In genomic region chr16:4231367-4231766, GRCh38 we compare ENCODE assay signal across 26 cellular contexts. TPM values are rescaled to one million over a fixed set of nuclear protein-coding genes. Genes with fewer than 3 reads are reported as not detected.
A peak's percentile ranks its signal among the peaks of the same experiment; 100 is the strongest.
DNase-seq lines count a peak whose midpoint lies in the region; ATAC-seq and TF ChIP-seq lines count a peak whose summit lies in the region.
"Had no signal": no experiment of that assay in that cellular context is flagged by ENCODE, and none has a peak within 500 bp of the region (broad histone marks: within the 10 kb centered on the region; RNA-seq: fewer than 3 reads in every experiment).

No MANE protein-coding gene starts in this region.

- intact Hi-C loops in heart left ventricle (cut with DNase I) = no loop called here
- intact Hi-C loops in right cardiac atrium (cut with DNase I) = no loop called here

- peaks cover 0 to 66% (median 33%) of the 10 kb centered on the region in 12 donors for H3K4me1 ChIP-seq in heart left ventricle
- peaks cover 10% of the 10 kb centered on the region for H3K4me1 ChIP-seq in right cardiac atrium (ENCODE audit: control insufficient read depth, insufficient read depth, low read length)
- H3K4me1 ChIP-seq in skeletal muscle tissue (ENCODE audit: control insufficient read depth in 3 of 3, insufficient read depth in 3 of 3, low read length in 3 of 3) = peaks cover 49 to 78% (median 69%) of the 10 kb centered on the region in 3 donors

- TF ChIP-seq POLR2A in heart left ventricle (IDR thresholded peaks at IDR 0.05) = peak; percentile 13 to 49

- peak; percentile 19 for DNase-seq in H7
- peak in 4 of 5 donors; percentile 51 to 83 (median 60) for DNase-seq in heart left ventricle
- peak; percentile 35 to 63 (median 57) for DNase-seq in right cardiac atrium
- DNase-seq in activated CD4-positive, alpha-beta T cell treated with anti-CD3 and anti-CD28 coated beads, Interleukin-2, amount 50 U/mL, for 4 hours = no peak
- DNase-seq in dedifferentiated amniotic fluid mesenchymal stem cell (ENCODE audit: extremely low spot score) = no peak
- no peak for DNase-seq in activated CD4-positive, CD25-positive, alpha-beta regulatory T cell treated with anti-CD3 and anti-CD28 coated beads, Interleukin-2, amount 50 U/mL, for 72 hours
- DNase-seq: CD4-positive, alpha-beta memory T cell; COR-L47; GOT3; MM.1S; NCI-H1694; NCI-H2029 treated with DMSO at 0.1 percent for 48 hours; NCI-H446 treated with DMSO at 0.1 percent for 48 hours; NCI-H526; NCI-H82; NK-92 treated with Interleukin-12 subunit alpha and Interleukin-12 subunit beta, amount 100 ng/mL, for 24 hours; PC-9; SHP77 had no signal

- WGBS in heart left ventricle, 4 donors = 37 to 63% (median 48%) methylated on average over 10 of the region's 10 CpGs
- WGBS in right cardiac atrium = 59% methylated on average over 10 of the region's 10 CpGs

- ATAC-seq in heart left ventricle = peak; percentile 66 to 84 (median 78)
- peak; percentile 71 to 76 for ATAC-seq in right cardiac atrium
- ATAC-seq: HCT116 had no signal

- H3K36me3 ChIP-seq in H7 (replicated peaks; ENCODE audit: control insufficient read depth, insufficient read depth, low read length) (no peaks in the 10 kb centered on the region), heart left ventricle (no peaks in the 10 kb centered on the region), skeletal muscle tissue (ENCODE audit: control insufficient read depth in 3 of 3, insufficient read depth in 3 of 3, low read length in 3 of 3) (peaks cover 10 to 20% (median 14%) of the 10 kb centered on the region in 3 donors)
- H3K36me3 ChIP-seq: BLaER1 treated with 17β-estradiol and CSF1 and Interleukin-3, amounts not matched to agents 10 nM and 100 nM had no signal

- H3K4me3 ChIP-seq in H7 (ENCODE audit: insufficient read depth, low read depth, low read length) (no peak overlapping the region), heart left ventricle (peak overlapping the region in 1 of 12 donors; percentile 5), right cardiac atrium (ENCODE audit: low read length) (no peak overlapping the region), skeletal muscle tissue (ENCODE audit: low read length in 3 of 3) (no peak overlapping the region)
- H3K4me3 ChIP-seq: BLaER1 treated with 17β-estradiol and CSF1 and Interleukin-3, amounts not matched to agents 10 nM and 100 nM; PC-9 had no signal

- H3K27me3 ChIP-seq in H7 (ENCODE audit: control insufficient read depth, insufficient read depth, low read length) = no peaks in the 10 kb centered on the region
- no peaks in the 10 kb centered on the region for H3K27me3 ChIP-seq in heart left ventricle
- no peaks in the 10 kb centered on the region for H3K27me3 ChIP-seq in right cardiac atrium (ENCODE audit: control insufficient read depth, insufficient read depth)
- no peaks in the 10 kb centered on the region for H3K27me3 ChIP-seq in skeletal muscle tissue (ENCODE audit: control insufficient read depth in 3 of 3, insufficient read depth in 3 of 3, low read length in 3 of 3)
- H3K27me3 ChIP-seq: BLaER1 treated with 17β-estradiol and CSF1 and Interleukin-3, amounts not matched to agents 10 nM and 100 nM had no signal

- H3K9ac ChIP-seq in skeletal muscle tissue (ENCODE audit: low read depth in 1 of 3, low read length in 3 of 3) = peak overlapping the region; percentile 51 to 80 (median 54)
- H3K9ac ChIP-seq: BLaER1 treated with 17β-estradiol and CSF1 and Interleukin-3, amounts not matched to agents 10 nM and 100 nM; KMS-11 had no signal

- H3K27ac ChIP-seq in heart left ventricle = peak overlapping the region; percentile 68 to 100 (median 88)
- peak overlapping the region; percentile 99 for H3K27ac ChIP-seq in right cardiac atrium (ENCODE audit: low read length)
- peak overlapping the region; percentile 65 for H3K27ac ChIP-seq in skeletal muscle tissue (ENCODE audit: low read depth, low read length)
- H3K27ac ChIP-seq: BLaER1 treated with 17β-estradiol and CSF1 and Interleukin-3, amounts not matched to agents 10 nM and 100 nM; HL-60; KMS-11; PC-9 had no signal

- no peak for TF ChIP-seq CTCF in heart left ventricle (IDR thresholded peaks at IDR 0.05)

- H3K9me3 ChIP-seq in heart left ventricle (no peaks in the 10 kb centered on the region), right cardiac atrium (ENCODE audit: control insufficient read depth, low read length) (no peaks in the 10 kb centered on the region), skeletal muscle tissue (ENCODE audit: control insufficient read depth in 3 of 3, low read length in 3 of 3) (no peaks in the 10 kb centered on the region)

RNA-seq across cellular contexts. Expression of gene SRL, which starts 10.5 kb away (rescaled TPM):
- 0.07 TPM in 1 of 2 replicates, not detected in the other for total RNA-seq in H7 (2014; rRNA removed; shearing (Covaris generic))
- total RNA-seq in heart left ventricle (100 to 1,000 TPM; 372 to 760 (median 534) TPM), right cardiac atrium (100 to 1,000 TPM; 338 to 395 (median 359) TPM), skeletal muscle tissue (230 TPM)
- polyA plus RNA-seq in heart left ventricle (100 to 1,000 TPM; 218 to 394 TPM), right cardiac atrium (255 TPM)
- total RNA-seq: CD4-positive, alpha-beta memory T cell; PC-9; RPMI7951; SK-MEL-5 had no signal
- polyA plus RNA-seq: CD4-positive, alpha-beta memory T cell; IgD-negative memory B cell had no signal

RNA-seq across cellular contexts. Expression of gene TFAP4, which starts 41.5 kb away (rescaled TPM):
- 34.7 and 45.0 TPM in 2 replicates for total RNA-seq in H7 (2014; rRNA removed; shearing (Covaris generic))
- total RNA-seq in heart left ventricle = 1 to 10 TPM; 1.7 to 5.5 (median 3.3) TPM
- polyA plus RNA-seq in heart left ventricle = 1 to 10 TPM; 2.5 to 3.1 TPM
- 1 to 10 TPM; 2.3 to 4.2 (median 3.5) TPM for total RNA-seq in right cardiac atrium
- polyA plus RNA-seq in right cardiac atrium = 2.1 TPM
- 5.2 TPM for total RNA-seq in skeletal muscle tissue

Comparison
In these comparisons a context has a peak if more than half of its experiments do, and no peak if none do; other contexts are left out.
1. DNase-seq: peak in H7 (single experiment), heart left ventricle (4 of 5) and right cardiac atrium (3 of 3); none in activated CD4-positive, alpha-beta T cell treated with anti-CD3 and anti-CD28 coated beads, Interleukin-2, amount 50 U/mL, for 4 hours (0 of 2), dedifferentiated amniotic fluid mesenchymal stem cell (single experiment) and activated CD4-positive, CD25-positive, alpha-beta regulatory T cell treated with anti-CD3 and anti-CD28 coated beads, Interleukin-2, amount 50 U/mL, for 72 hours (single experiment).
2. RNA of gene SRL, which starts 10.5 kb away (total RNA-seq): 372 to 760 TPM in heart left ventricle, 338 to 395 TPM in right cardiac atrium and 230 TPM in skeletal muscle tissue (single experiment); 0.07 TPM in H7; every median in the first group is over 100 times any median in the second.
3. Peak in every context shown above with its lines, with median percentiles within 50 percentile points of each other: H3K27ac ChIP-seq.